Comparison of ENCODE assay signal across 16 cellular contexts in genomic region chr5:79107020-79107796, GRCh38. TPM values are rescaled to one million over a fixed set of nuclear protein-coding genes. Genes with fewer than 3 reads are reported as not detected.
DNase-seq lines count a peak whose midpoint lies in the region; ATAC-seq, FAIRE-seq and TF ChIP-seq lines count a peak whose summit lies in the region.
"Had no signal": no experiment of that assay in that cellular context is flagged by ENCODE, and none has a peak within 500 bp of the region (broad histone marks: within the 10 kb centered on the region; RNA-seq: fewer than 3 reads in every experiment).

No MANE protein-coding gene starts in this region.

- FAIRE-seq in frontal cortex (lab: Jason Lieb, UNC), result no peak

- no peak for TF ChIP-seq CTCF in HFFc6 (IDR thresholded peaks at IDR 0.05)

- in situ Hi-C loops in SK-MEL-5 (cut with HindIII; ENCODE audit: low pct_unique_long_range_greater_than_20kb, low sequenced_read_pairs), result no loop called here

- peaks cover 14% of the 10 kb centered on the region for H3K4me1 Mint-ChIP-seq in HFFc6 (ENCODE audit: low read depth)

- no peaks in the 10 kb centered on the region for H3K36me3 Mint-ChIP-seq in HFFc6 (ENCODE audit: low read depth)
- H3K36me3 Mint-ChIP-seq: stimulated activated memory B cell treated with anti-CD40 and anti-IgM and Interleukin-4, amounts not matched to agents 10 μg/mL and 1 μg/mL and 100 μg/mL, for 72 hours had no signal

- peak; percentile 69 for DNase-seq in A172 (ENCODE audit: low spot score)
- peak; percentile 19 for DNase-seq in HFFc6
- peak; percentile 23 for DNase-seq in SK-MEL-5 (ENCODE audit: low read depth, low spot score)
- peak; percentile 9 for DNase-seq in glomerular visceral epithelial cell (ENCODE audit: extremely low spot score)
- no peak for DNase-seq in activated naive CD4-positive, alpha-beta T cell treated with anti-CD3 and anti-CD28 coated beads, Interleukin-2, amount 50 U/mL, for 16 hours
- DNase-seq in frontal cortex (ENCODE audit: low spot score in 2 of 2), result no peak
- DNase-seq: amygdala; effector memory CD8-positive, alpha-beta T cell; NCI-H1048; NCI-H748 treated with DMSO at 0.1 percent for 48 hours; nephron progenitor cell had no signal

- H3K27ac Mint-ChIP-seq in HFFc6, result no peak overlapping the region
- H3K27ac Mint-ChIP-seq: effector memory CD8-positive, alpha-beta T cell; nephron progenitor cell; stimulated activated memory B cell treated with anti-CD40 and anti-IgM and Interleukin-4, amounts not matched to agents 10 μg/mL and 1 μg/mL and 100 μg/mL, for 72 hours had no signal

- H3K27me3 Mint-ChIP-seq in HFFc6 (ENCODE audit: insufficient read depth), result peaks cover 26% of the 10 kb centered on the region

- H3K4me3 Mint-ChIP-seq in HFFc6, result no peak overlapping the region; the same call in 1 of the 2 replicates
- H3K4me3 Mint-ChIP-seq: effector memory CD8-positive, alpha-beta T cell; nephron progenitor cell; stimulated activated memory B cell treated with anti-CD40 and anti-IgM and Interleukin-4, amounts not matched to agents 10 μg/mL and 1 μg/mL and 100 μg/mL, for 72 hours had no signal

- H3K9me3 Mint-ChIP-seq in HFFc6, result no peaks in the 10 kb centered on the region
- H3K9me3 Mint-ChIP-seq: effector memory CD8-positive, alpha-beta T cell; stimulated activated memory B cell treated with anti-CD40 and anti-IgM and Interleukin-4, amounts not matched to agents 10 μg/mL and 1 μg/mL and 100 μg/mL, for 72 hours had no signal

- ATAC-seq in HG03565 (IDR thresholded peaks at IDR 0.05; ENCODE audit: unreplicated experiment), result no peak
- ATAC-seq in GM18907 (IDR thresholded peaks at IDR 0.05; ENCODE audit: unreplicated experiment), result no peak
- ATAC-seq: effector memory CD8-positive, alpha-beta T cell; stimulated activated memory B cell treated with anti-CD40 and anti-IgM and Interleukin-4, amounts not matched to agents 10 μg/mL and 1 μg/mL and 100 μg/mL, for 72 hours had no signal

RNA-seq across cellular contexts. Expression of gene BHMT, which starts 4.4 kb away (rescaled TPM):
- total RNA-seq in A172 (2014; rRNA removed; shearing (Covaris generic)), result not detected in 2 replicates
- total RNA-seq in HFFc6 (2021; fragmentation: NEBNext Ultra II Directional; extraction: Animal tissue kit (Norgen Biotek cat#: 25700)), result not detected
- not detected in 2 replicates for total RNA-seq in SK-MEL-5 (2014; rRNA removed; shearing (Covaris generic))
- polyA plus RNA-seq in SK-MEL-5 (2015; cell fraction: cytosol; rRNA removed), result not detected in 2 replicates
- polyA plus RNA-seq in SK-MEL-5 (2015; cell fraction: nucleus; rRNA removed), result 0.27 TPM in 1 of 2 replicates, not detected in the other
- total RNA-seq in frontal cortex, result 2.4 TPM
- total RNA-seq: T-helper 2 cell treated with Interferon-gamma antibody and Interleukin-4, amounts not matched to agents 100 ng/mL and 5 ng/mL, for 36 hours had no signal
- polyA plus RNA-seq: AG04450 had no signal

RNA-seq across cellular contexts. Expression of gene BHMT2, which starts 37.6 kb away (rescaled TPM):
- total RNA-seq in A172 (2014; rRNA removed; shearing (Covaris generic)), result not detected in 2 replicates
- 1 to 10 TPM in 3 of 6 experiments, under 1 TPM in 1, not detected in 2; 0.85 to 1.6 (median 1.1) TPM for total RNA-seq in HFFc6 (2021; fragmentation: NEBNext Ultra II Directional; extraction: Animal tissue kit (Norgen Biotek cat#: 25700))
- total RNA-seq in SK-MEL-5 (2014; rRNA removed; shearing (Covaris generic)), result not detected in 2 replicates
- not detected in 2 replicates for polyA plus RNA-seq in SK-MEL-5 (2015; cell fraction: cytosol; rRNA removed)
- not detected in 2 replicates for polyA plus RNA-seq in SK-MEL-5 (2015; cell fraction: nucleus; rRNA removed)
- total RNA-seq in frontal cortex, result 0.41 TPM
- total RNA-seq: T-helper 2 cell treated with Interferon-gamma antibody and Interleukin-4, amounts not matched to agents 100 ng/mL and 5 ng/mL, for 36 hours had no signal

RNA-seq across cellular contexts. Expression of gene DMGDH, which starts 37.7 kb away (rescaled TPM):
- total RNA-seq in A172 (2014; rRNA removed; shearing (Covaris generic)), result 0.12 TPM in 1 of 2 replicates, not detected in the other
- under 1 TPM in 5 of 6 experiments, not detected in 1; 0.18 to 0.58 (median 0.52) TPM for total RNA-seq in HFFc6 (2021; fragmentation: NEBNext Ultra II Directional; extraction: Animal tissue kit (Norgen Biotek cat#: 25700))
- total RNA-seq in SK-MEL-5 (2014; rRNA removed; shearing (Covaris generic)), result not detected in 2 replicates
- polyA plus RNA-seq in SK-MEL-5 (2015; cell fraction: cytosol; rRNA removed), result not detected in 2 replicates
- polyA plus RNA-seq in SK-MEL-5 (2015; cell fraction: nucleus; rRNA removed), result not detected in 2 replicates
- total RNA-seq in frontal cortex, result 3.7 TPM
- total RNA-seq: T-helper 2 cell treated with Interferon-gamma antibody and Interleukin-4, amounts not matched to agents 100 ng/mL and 5 ng/mL, for 36 hours had no signal

Comparison
In these comparisons a context has a peak if more than half of its experiments do, and no peak if none do; other contexts are left out.
1. DNase-seq: peak in A172 (single experiment), HFFc6 (single experiment), SK-MEL-5 (single experiment) and glomerular visceral epithelial cell (single experiment); none in activated naive CD4-positive, alpha-beta T cell treated with anti-CD3 and anti-CD28 coated beads, Interleukin-2, amount 50 U/mL, for 16 hours (single experiment) and frontal cortex (0 of 2).